Comparison of ENCODE assay signal across 2 cellular contexts in the genomic region with DNA sequence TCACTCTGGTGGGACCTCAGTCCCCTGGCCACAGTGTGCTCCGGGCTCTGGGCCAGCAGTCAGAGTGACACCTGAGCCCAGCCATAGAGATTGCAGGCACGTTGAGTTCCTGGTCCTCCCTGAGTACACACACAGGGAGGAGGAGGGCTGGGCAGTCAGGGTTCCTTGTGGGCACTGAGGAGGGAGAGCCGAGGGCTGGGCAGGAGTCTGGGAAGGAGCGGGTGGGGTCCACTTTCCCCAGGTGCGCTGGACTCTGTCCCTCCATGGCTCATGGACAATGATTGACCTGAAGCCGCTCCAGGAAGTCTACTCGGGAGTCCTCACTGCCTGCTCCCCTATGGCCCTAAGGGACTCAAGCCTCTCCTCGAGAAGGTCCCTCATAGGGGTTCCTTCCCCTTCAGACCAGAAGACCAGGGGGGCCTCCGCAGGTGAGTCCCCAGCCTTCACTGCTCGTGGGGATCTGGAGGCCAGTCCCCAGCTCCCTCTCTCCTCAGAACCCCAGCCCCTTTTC.
TF ChIP-seq lines count a peak whose summit lies in the region.

No MANE protein-coding gene starts in this region.

TF ChIP-seq in A549, 52 proteins besides CTCF, POLR2A, EP300 and RAD21 (continued from another document):
- TF ChIP-seq RARB (CRISPR knock-in tag; IDR thresholded peaks at IDR 0.05) (no peak), FOSB (CRISPR knock-in tag; IDR thresholded peaks at IDR 0.05) (no peak), TFCP2L1 (CRISPR knock-in tag; IDR thresholded peaks at IDR 0.05) (no peak), HES2 (IDR thresholded peaks at IDR 0.05) (no peak), HMGXB4 (CRISPR knock-in tag; IDR thresholded peaks at IDR 0.05; ENCODE audit: borderline replicate concordance) (no peak), HEYL (CRISPR knock-in tag; IDR thresholded peaks at IDR 0.05) (no peak), HDAC2 (IDR thresholded peaks at IDR 0.05) (no peak), EHF (CRISPR knock-in tag; IDR thresholded peaks at IDR 0.05) (no peak), KDM1A (IDR thresholded peaks at IDR 0.05; ENCODE audit: low read depth) (no peak), PHF8 (IDR thresholded peaks at IDR 0.05; ENCODE audit: borderline replicate concordance, low read depth) (no peak), KDM5A (IDR thresholded peaks at IDR 0.05) (no peak), ZNF302 (CRISPR knock-in tag; IDR thresholded peaks at IDR 0.05) (no peak), MAZ (IDR thresholded peaks at IDR 0.05; ENCODE audit: borderline replicate concordance, low read depth, low read length) (no peak), FOXS1 (CRISPR knock-in tag; IDR thresholded peaks at IDR 0.05) (no peak), ZSCAN20 (CRISPR knock-in tag; IDR thresholded peaks at IDR 0.05) (no peak)
- TF ChIP-seq, protein P1, sequence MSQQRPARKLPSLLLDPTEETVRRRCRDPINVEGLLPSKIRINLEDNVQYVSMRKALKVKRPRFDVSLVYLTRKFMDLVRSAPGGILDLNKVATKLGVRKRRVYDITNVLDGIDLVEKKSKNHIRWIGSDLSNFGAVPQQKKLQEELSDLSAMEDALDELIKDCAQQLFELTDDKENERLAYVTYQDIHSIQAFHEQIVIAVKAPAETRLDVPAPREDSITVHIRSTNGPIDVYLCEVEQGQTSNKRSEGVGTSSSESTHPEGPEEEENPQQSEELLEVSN (IDR thresholded peaks at IDR 0.05; ENCODE audit: borderline replicate concordance, low read depth): no peak
- TF ChIP-seq, protein P2, sequence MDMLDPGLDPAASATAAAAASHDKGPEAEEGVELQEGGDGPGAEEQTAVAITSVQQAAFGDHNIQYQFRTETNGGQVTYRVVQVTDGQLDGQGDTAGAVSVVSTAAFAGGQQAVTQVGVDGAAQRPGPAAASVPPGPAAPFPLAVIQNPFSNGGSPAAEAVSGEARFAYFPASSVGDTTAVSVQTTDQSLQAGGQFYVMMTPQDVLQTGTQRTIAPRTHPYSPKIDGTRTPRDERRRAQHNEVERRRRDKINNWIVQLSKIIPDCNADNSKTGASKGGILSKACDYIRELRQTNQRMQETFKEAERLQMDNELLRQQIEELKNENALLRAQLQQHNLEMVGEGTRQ (IDR thresholded peaks at IDR 0.05): no peak
- TF ChIP-seq, protein P3, sequence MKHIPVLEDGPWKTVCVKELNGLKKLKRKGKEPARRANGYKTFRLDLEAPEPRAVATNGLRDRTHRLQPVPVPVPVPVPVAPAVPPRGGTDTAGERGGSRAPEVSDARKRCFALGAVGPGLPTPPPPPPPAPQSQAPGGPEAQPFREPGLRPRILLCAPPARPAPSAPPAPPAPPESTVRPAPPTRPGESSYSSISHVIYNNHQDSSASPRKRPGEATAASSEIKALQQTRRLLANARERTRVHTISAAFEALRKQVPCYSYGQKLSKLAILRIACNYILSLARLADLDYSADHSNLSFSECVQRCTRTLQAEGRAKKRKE (CRISPR knock-in tag; IDR thresholded peaks at IDR 0.05; ENCODE audit: low read depth): no peak

TF ChIP-seq in HCT116, 20 proteins besides CTCF, POLR2A, EP300 and RAD21 (continued from another document):
- TF ChIP-seq ZFX (IDR thresholded peaks at IDR 0.05) (no peak), ELF1 (IDR thresholded peaks at IDR 0.05; ENCODE audit: borderline replicate concordance, low read depth) (no peak)
